9 cellular contexts compared by ENCODE assay signal in genomic region chr20:57395111-57395959, GRCh38. TPM values are rescaled to one million over a fixed set of nuclear protein-coding genes. Genes with fewer than 3 reads are reported as not detected.
A peak's percentile ranks its signal among the peaks of the same experiment; 100 is the strongest.
DNase-seq lines count a peak whose midpoint lies in the region; ATAC-seq and TF ChIP-seq lines count a peak whose summit lies in the region.
"Had no signal": no experiment of that assay in that cellular context is flagged by ENCODE, and none has a peak within 500 bp of the region (broad histone marks: within the 10 kb centered on the region; RNA-seq: fewer than 3 reads in every experiment).

No MANE protein-coding gene starts in this region.

- peaks cover 32 to 59% (median 58%) of the 10 kb centered on the region in 3 experiments for H3K36me3 Mint-ChIP-seq in H9 (ENCODE audit: insufficient read depth in 1 of 3, low read depth in 3 of 3)

- H3K23me2 ChIP-seq in H9 (ENCODE audit: insufficient read length, low read depth, low read length, poor library complexity, severe bottlenecking): peaks cover 13% of the 10 kb centered on the region

- no peak overlapping the region for H3K4ac ChIP-seq in H9 (ENCODE audit: low read depth, low read length)

- H3K4me1 ChIP-seq in H9 (ENCODE audit: insufficient read depth, low read length) (no peaks in the 10 kb centered on the region), psoas muscle (peaks cover 69% of the 10 kb centered on the region), foreskin keratinocyte (peaks cover 3% of the 10 kb centered on the region)

- CTCF ChIA-PET in GM10248 (lab: Yijun Ruan, JAX): interaction anchor here (1.5 kb wide), 1 partner anchor 14 kb away, joined by 4 read pairs; no protein-coding TSS in a partner anchor

- H3K9me3 ChIP-seq in H9 (ENCODE audit: control insufficient read depth, low read depth, low read length) (no peaks in the 10 kb centered on the region), psoas muscle (no peaks in the 10 kb centered on the region)

- no peak overlapping the region for H3K56ac ChIP-seq in H9 (ENCODE audit: insufficient read length, low read depth, low read length)

- no peak overlapping the region for H3K14ac ChIP-seq in H9 (ENCODE audit: insufficient read depth, low read length)

- H2BK20ac ChIP-seq in H9 (ENCODE audit: low read depth, low read length, poor library complexity, severe bottlenecking): no peak overlapping the region

- H2BK12ac ChIP-seq in H9 (ENCODE audit: insufficient read length, low read depth, low read length): no peak overlapping the region

- intact Hi-C loops in left cardiac atrium (cut with DNase I) (loop anchor here (5.0 kb wide), 2 partner anchors 42 to 97 kb away; no protein-coding TSS in a partner anchor), psoas muscle (cut with DNase I) (loop anchor here in 1 of 2 donors (5.0 kb wide), 1 partner anchor 42 kb away; no protein-coding TSS in a partner anchor)

- H3K18ac ChIP-seq in H9 (ENCODE audit: insufficient read length, low read depth, low read length): no peak overlapping the region

- H3K4me3 Mint-ChIP-seq in H9: peak overlapping the region in 1 of 2 experiments; percentile 8; a peak in 2 of 5 replicates

- H3K4me3 ChIP-seq in psoas muscle: peak overlapping the region; percentile 77

- ATAC-seq in left cardiac atrium (peak; percentile 45 to 56), psoas muscle (peak; percentile 58 to 74 (median 70)), foreskin keratinocyte (no peak)

- no peak overlapping the region for H4K8ac ChIP-seq in H9 (replicated peaks; ENCODE audit: insufficient read length, low read depth, low read length)

- no peak overlapping the region for H3K23ac ChIP-seq in H9 (ENCODE audit: insufficient read length, low read depth, low read length)

- no peak overlapping the region for H2AFZ ChIP-seq in H9 (ENCODE audit: low read length)

- peaks cover 6% of the 10 kb centered on the region for H3K79me1 ChIP-seq in H9 (ENCODE audit: insufficient read depth, low read depth, low read length, poor library complexity, severe bottlenecking)

- peak overlapping the region; percentile 90 to 94 (median 92) for H3K27ac Mint-ChIP-seq in H9

- H3K27ac ChIP-seq in H9 (ENCODE audit: insufficient read length, low read depth, low read length): no peak overlapping the region
- peak overlapping the region; percentile 82 for H3K27ac ChIP-seq in angular gyrus (ENCODE audit: low read depth, low read length)
- H3K27ac ChIP-seq in psoas muscle: peak overlapping the region; percentile 92
- H3K27ac ChIP-seq in foreskin keratinocyte: no peak overlapping the region

- H3K36me3 ChIP-seq in psoas muscle (ENCODE audit: insufficient read depth in 1 of 2, low read depth in 1 of 2): peaks cover 0 to 43% of the 10 kb centered on the region in 2 donors

- H3K27me3 ChIP-seq in H9 (ENCODE audit: insufficient read depth, low read length) (no peaks in the 10 kb centered on the region), psoas muscle (ENCODE audit: insufficient read depth in 3 of 3, low read length in 2 of 3) (no peaks in the 10 kb centered on the region), foreskin keratinocyte (no peaks in the 10 kb centered on the region)

- no peak overlapping the region for H3T11ph ChIP-seq in H9 (ENCODE audit: low read length)

- no peak overlapping the region for H4K5ac ChIP-seq in H9 (ENCODE audit: insufficient read length, low read depth, low read length)

- H2AK5ac ChIP-seq in H9 (ENCODE audit: insufficient read length, low read length): no peak overlapping the region

- H2BK5ac ChIP-seq in H9 (ENCODE audit: insufficient read length, low read length): no peak overlapping the region

- H3K9ac ChIP-seq in H9 (ENCODE audit: extremely low read depth, insufficient read length, low read length): no peak overlapping the region

- no peaks in the 10 kb centered on the region; the same call in 1 of the 2 replicates for H3K79me2 ChIP-seq in H9 (ENCODE audit: insufficient read depth, low read length)

- H2BK15ac ChIP-seq in H9 (ENCODE audit: low read depth, low read length): no peak overlapping the region

- H3K4me1 Mint-ChIP-seq in H9: peaks cover 43 to 56% of the 10 kb centered on the region in 2 experiments

- peaks cover 3% of the 10 kb centered on the region; the same call in 1 of the 2 replicates for H3K27me3 Mint-ChIP-seq in H9 (ENCODE audit: low read depth)

- TF ChIP-seq CTCF in H9 (conservative IDR thresholded peaks at IDR 0.05): no peak
- no peak for TF ChIP-seq CTCF in psoas muscle (IDR thresholded peaks at IDR 0.05)
- TF ChIP-seq CTCF in GM10248 (IDR thresholded peaks at IDR 0.05; ENCODE audit: control extremely low read depth, extremely low read depth, low read depth, missing control alignments): no peak
- no peak for TF ChIP-seq CTCF in foreskin keratinocyte (conservative IDR thresholded peaks at IDR 0.05)

- WGBS in H9 (ENCODE audit: extremely low coverage, insufficient read length, low lambda C conversion rate): no CpG with 5 or more reads among the region's 31 CpGs
- 21 to 27% (median 21%) methylated on average over 31 of the region's 31 CpGs for WGBS in psoas muscle, 3 donors

- H4K20me1 ChIP-seq in H9 (ENCODE audit: control insufficient read depth, insufficient read depth, insufficient read length): no peaks in the 10 kb centered on the region

- no peak overlapping the region for H2BK120ac ChIP-seq in H9 (ENCODE audit: low read depth, low read length, poor library complexity, severe bottlenecking)

- no peaks in the 10 kb centered on the region for H3K9me3 Mint-ChIP-seq in H9

- H4K91ac ChIP-seq in H9 (ENCODE audit: insufficient read length, low read depth, low read length): no peak overlapping the region

- peak; percentile 66 for DNase-seq in H9
- peak; percentile 78 for DNase-seq in left cardiac atrium
- DNase-seq in psoas muscle: peak; percentile 86 to 95
- no peak for DNase-seq in GM10248 (ENCODE audit: extremely low spot score)
- no peak for DNase-seq in foreskin keratinocyte
- no peak for DNase-seq in COLO829 (ENCODE audit: low spot score)
- no peak for DNase-seq in activated gamma-delta T cell (lab: John Stamatoyannopoulos, UW)
- DNase-seq: stimulated activated CD4-positive, alpha-beta T cell treated with anti-CD3 and anti-CD28 coated beads, Interleukin-12 subunit alpha, Interleukin-12 subunit beta, amount 100 ng/mL, for 4 hours had no signal

- POLR2A ChIA-PET in GM10248 (lab: Yijun Ruan, JAX): no interaction called here

- no peak overlapping the region for H3K4me2 ChIP-seq in H9 (ENCODE audit: insufficient read depth, insufficient read length, low read length)

RNA-seq across cellular contexts. Expression of gene RBM38, which starts 4.1 kb away (rescaled TPM):
- total RNA-seq in H9 (2021) (66.8 and 67.9 TPM in 2 replicates), left cardiac atrium (100 to 1,000 TPM in 1 of 2 donors, 10 to 100 TPM in 1; 78.6 to 101 TPM), psoas muscle (100 to 1,000 TPM in 2 of 4 donors, 10 to 100 TPM in 2; 73.2 to 202 (median 93.0) TPM), foreskin keratinocyte (16.7 and 18.0 TPM in 2 replicates)
- polyA plus RNA-seq in psoas muscle (100 to 1,000 TPM; 135 to 308 (median 144) TPM), foreskin keratinocyte (18.0 and 21.2 TPM in 2 replicates)

RNA-seq across cellular contexts. Expression of gene RAE1, which starts 44.3 kb away (rescaled TPM):
- 53.1 and 54.8 TPM in 2 replicates for total RNA-seq in H9 (2021)
- total RNA-seq in left cardiac atrium: 10 to 100 TPM; 14.3 to 14.5 TPM
- total RNA-seq in psoas muscle: 10 to 100 TPM in 3 of 4 donors, 1 to 10 TPM in 1; 9.1 to 17.3 (median 14.4) TPM
- 10 to 100 TPM; 13.9 to 23.6 (median 18.9) TPM for polyA plus RNA-seq in psoas muscle
- 34.1 and 35.0 TPM in 2 replicates for total RNA-seq in foreskin keratinocyte
- polyA plus RNA-seq in foreskin keratinocyte: 28.4 and 34.2 TPM in 2 replicates

Comparison
In these comparisons a context has a peak if more than half of its experiments do, and no peak if none do; other contexts are left out.
1. DNase-seq: peak in H9 (single experiment), left cardiac atrium (single experiment) and psoas muscle (2 of 2); none in GM10248 (single experiment), foreskin keratinocyte (0 of 2), COLO829 (single experiment) and activated gamma-delta T cell (single experiment).
2. H3K27ac ChIP-seq: peak in angular gyrus (single experiment) and psoas muscle (single experiment); none in H9 (single experiment) and foreskin keratinocyte (single experiment).